5 cellular contexts compared by ENCODE assay signal in genomic region chr7:73607692-73607983, GRCh38. TPM values are rescaled to one million over a fixed set of nuclear protein-coding genes. Genes with fewer than 3 reads are reported as not detected.
"Had no signal": no experiment of that assay in that cellular context is flagged by ENCODE, and none has a peak within 500 bp of the region (broad histone marks: within the 10 kb centered on the region; RNA-seq: fewer than 3 reads in every experiment).

No MANE protein-coding gene starts in this region.

RNA-seq across cellular contexts. Expression of gene MLXIPL, which starts 16.7 kb away (rescaled TPM):
- total RNA-seq: chondrocyte, glomerular endothelial cell, lung microvascular endothelial cell, occipital lobe, pulmonary artery endothelial cell had no signal
